10 cellular contexts compared by ENCODE assay signal in genomic region chr12:52945389-52946232, GRCh38. TPM values are rescaled to one million over a fixed set of nuclear protein-coding genes. Genes with fewer than 3 reads are reported as not detected.
DNase-seq lines count a peak whose midpoint lies in the region; ATAC-seq and TF ChIP-seq lines count a peak whose summit lies in the region.
"Had no signal": no experiment of that assay in that cellular context is flagged by ENCODE, and none has a peak within 500 bp of the region (broad histone marks: within the 10 kb centered on the region; RNA-seq: fewer than 3 reads in every experiment).

No MANE protein-coding gene starts in this region.

- ATAC-seq in CD4-positive, CD25-positive, alpha-beta regulatory T cell (ENCODE audit: low read depth in 2 of 2), result no peak

- DNase-seq in CD4-positive, CD25-positive, alpha-beta regulatory T cell, result no peak
- peak; percentile 90 for DNase-seq in NT2/D1 (ENCODE audit: low read depth, low spot score)
- DNase-seq in endodermal cell, result peak; percentile 99
- DNase-seq in mucosa of gallbladder (ENCODE audit: low spot score), result peak; percentile 88
- no peak for DNase-seq in CD1c-positive myeloid dendritic cell (ENCODE audit: extremely low spot score)
- DNase-seq in COLO829 (ENCODE audit: low spot score), result no peak
- no peak for DNase-seq in immature natural killer cell
- no peak for DNase-seq in DMS53 (lab: John Stamatoyannopoulos, UW)
- DNase-seq: NCI-H1417, ovary had no signal

- peak overlapping the region in 2 of 3 donors; percentile 9 to 65 for H3K27ac Mint-ChIP-seq in CD4-positive, CD25-positive, alpha-beta regulatory T cell
- H3K27ac Mint-ChIP-seq in endodermal cell (peak overlapping the region; percentile 100), immature natural killer cell (no peak overlapping the region)

- H3K36me3 ChIP-seq in CD4-positive, CD25-positive, alpha-beta regulatory T cell (ENCODE audit: control insufficient read depth, insufficient read depth, low read length), result no peaks in the 10 kb centered on the region
- H3K36me3 ChIP-seq in NT2/D1 (ENCODE audit: insufficient read depth, insufficient read length, low read length), result peaks cover 12% of the 10 kb centered on the region
- H3K36me3 ChIP-seq in endodermal cell (ENCODE audit: control insufficient read depth, insufficient read depth, low read length), result peaks cover 8% of the 10 kb centered on the region
- H3K36me3 ChIP-seq: ovary had no signal

- H3K4me3 Mint-ChIP-seq in CD4-positive, CD25-positive, alpha-beta regulatory T cell, result peak overlapping the region in 1 of 4 donors; percentile 43
- H3K4me3 Mint-ChIP-seq in endodermal cell, result peak overlapping the region; percentile 100
- H3K4me3 Mint-ChIP-seq in immature natural killer cell, result no peak overlapping the region

- TF ChIP-seq CTCF in endodermal cell (conservative IDR thresholded peaks at IDR 0.05), result no peak

- H3K27me3 ChIP-seq in CD4-positive, CD25-positive, alpha-beta regulatory T cell (ENCODE audit: control insufficient read depth, insufficient read depth, low read length), result no peaks in the 10 kb centered on the region
- H3K27me3 ChIP-seq in NT2/D1 (ENCODE audit: insufficient read depth, insufficient read length) (no peaks in the 10 kb centered on the region), endodermal cell (ENCODE audit: control insufficient read depth, insufficient read depth, low read length, poor library complexity, severe bottlenecking) (no peaks in the 10 kb centered on the region)
- H3K27me3 ChIP-seq: ovary had no signal

- no peaks in the 10 kb centered on the region for H3K36me3 Mint-ChIP-seq in CD4-positive, CD25-positive, alpha-beta regulatory T cell
- H3K36me3 Mint-ChIP-seq in endodermal cell (ENCODE audit: low read depth) (peaks cover 12% of the 10 kb centered on the region), immature natural killer cell (no peaks in the 10 kb centered on the region)

- H3K4me3 ChIP-seq in CD4-positive, CD25-positive, alpha-beta regulatory T cell (ENCODE audit: low read depth, low read length), result no peak overlapping the region
- peak overlapping the region; percentile 0 for H3K4me3 ChIP-seq in NT2/D1 (ENCODE audit: insufficient read length, low read depth)
- peak overlapping the region; percentile 58 for H3K4me3 ChIP-seq in endodermal cell (ENCODE audit: low read length)
- H3K4me3 ChIP-seq: ovary had no signal

- WGBS in endodermal cell (ENCODE audit: insufficient coverage in 1 of 2, insufficient read length in 1 of 2), 2 experiments, result 5 to 19% methylated on average over 4 to 13 of the region's 13 CpGs

- H3K27me3 Mint-ChIP-seq in CD4-positive, CD25-positive, alpha-beta regulatory T cell, result peaks cover 37% of the 10 kb centered on the region
- H3K27me3 Mint-ChIP-seq in endodermal cell (ENCODE audit: insufficient read depth) (no peaks in the 10 kb centered on the region), immature natural killer cell (ENCODE audit: low read depth in 3 of 3) (peaks cover 8 to 18% (median 16%) of the 10 kb centered on the region in 3 donors)

- H3K9me3 ChIP-seq in CD4-positive, CD25-positive, alpha-beta regulatory T cell (ENCODE audit: control insufficient read depth in 2 of 2, low read length in 2 of 2), result no peaks in the 10 kb centered on the region
- H3K9me3 ChIP-seq in NT2/D1 (ENCODE audit: insufficient read depth, low read length), result no peaks in the 10 kb centered on the region
- no peaks in the 10 kb centered on the region for H3K9me3 ChIP-seq in endodermal cell (ENCODE audit: control insufficient read depth, low read length)
- H3K9me3 ChIP-seq: ovary had no signal

- no peaks in the 10 kb centered on the region for H3K9me3 Mint-ChIP-seq in CD4-positive, CD25-positive, alpha-beta regulatory T cell
- H3K9me3 Mint-ChIP-seq in endodermal cell, result no peaks in the 10 kb centered on the region
- H3K9me3 Mint-ChIP-seq in immature natural killer cell, result no peaks in the 10 kb centered on the region

- peaks cover 8% of the 10 kb centered on the region for H3K4me1 ChIP-seq in CD4-positive, CD25-positive, alpha-beta regulatory T cell (ENCODE audit: control insufficient read depth, insufficient read depth, low read length, poor library complexity, severe bottlenecking)
- peaks cover 39% of the 10 kb centered on the region for H3K4me1 ChIP-seq in NT2/D1 (ENCODE audit: insufficient read depth, insufficient read length)
- peaks cover 29% of the 10 kb centered on the region for H3K4me1 ChIP-seq in endodermal cell (ENCODE audit: control insufficient read depth, insufficient read depth, low read length)

- H3K27ac ChIP-seq in CD4-positive, CD25-positive, alpha-beta regulatory T cell (ENCODE audit: insufficient read depth, low read length, poor library complexity, severe bottlenecking), result no peak overlapping the region
- H3K27ac ChIP-seq in endodermal cell (ENCODE audit: low read depth, low read length), result peak overlapping the region; percentile 86
- H3K27ac ChIP-seq: ovary had no signal

- H3K9ac ChIP-seq in NT2/D1 (ENCODE audit: insufficient read length, low read depth) (peak overlapping the region; percentile 76), endodermal cell (ENCODE audit: extremely low read depth, low read length, poor library complexity, severe bottlenecking) (peak overlapping the region; percentile 67)

- H3K4me1 Mint-ChIP-seq in CD4-positive, CD25-positive, alpha-beta regulatory T cell, result peaks cover 0 to 10% (median 9%) of the 10 kb centered on the region in 4 donors
- H3K4me1 Mint-ChIP-seq in endodermal cell, result peaks cover 72% of the 10 kb centered on the region
- H3K4me1 Mint-ChIP-seq in immature natural killer cell, result peaks cover 1 to 10% of the 10 kb centered on the region in 2 donors

RNA-seq across cellular contexts. Expression of gene KRT18, which starts 3.3 kb away (rescaled TPM):
- 2.4 TPM for total RNA-seq in CD4-positive, CD25-positive, alpha-beta regulatory T cell
- 10 to 100 TPM in 1 of 4 donors, 1 to 10 TPM in 3; 5.8 to 11.2 (median 6.8) TPM for polyA plus RNA-seq in CD4-positive, CD25-positive, alpha-beta regulatory T cell
- 1,000 to 10,000 TPM in 1 of 2 donors, 100 to 1,000 TPM in 1; 858 to 1,019 TPM for total RNA-seq in endodermal cell
- polyA plus RNA-seq in endodermal cell (2013, experiment 1 of 2), result 283 TPM
- polyA plus RNA-seq in endodermal cell (2013, experiment 2 of 2), result 352 TPM
- 564 TPM for total RNA-seq in mucosa of gallbladder
- polyA plus RNA-seq in immature natural killer cell, result under 1 TPM in 1 of 3 donors, not detected in 2; 0.60 TPM

RNA-seq across cellular contexts. Expression of gene KRT8, which starts 40.7 kb away (rescaled TPM):
- total RNA-seq in CD4-positive, CD25-positive, alpha-beta regulatory T cell, result not detected
- under 1 TPM in 2 of 4 donors, not detected in 2; 0.13 to 0.73 TPM for polyA plus RNA-seq in CD4-positive, CD25-positive, alpha-beta regulatory T cell
- total RNA-seq in endodermal cell, result 1,000 to 10,000 TPM; 1,663 to 1,920 TPM
- polyA plus RNA-seq in endodermal cell (2013, experiment 1 of 2), result 445 TPM
- 561 TPM for polyA plus RNA-seq in endodermal cell (2013, experiment 2 of 2)
- total RNA-seq in mucosa of gallbladder, result 1,446 TPM
- not detected for polyA plus RNA-seq in immature natural killer cell

Comparison
In these comparisons a context has a peak if more than half of its experiments do, and no peak if none do; other contexts are left out.
1. DNase-seq: peak in NT2/D1 (single experiment), endodermal cell (single experiment) and mucosa of gallbladder (single experiment); none in CD4-positive, CD25-positive, alpha-beta regulatory T cell (0 of 3), CD1c-positive myeloid dendritic cell (single experiment), COLO829 (single experiment), immature natural killer cell (0 of 3) and DMS53 (single experiment).
2. H3K27ac Mint-ChIP-seq: peak in CD4-positive, CD25-positive, alpha-beta regulatory T cell (2 of 3) and endodermal cell (single experiment); none in immature natural killer cell (0 of 6).
3. RNA of gene KRT18, which starts 3.3 kb away (total RNA-seq): 858 to 1,019 TPM in endodermal cell and 564 TPM in mucosa of gallbladder (single experiment); 2.4 TPM in CD4-positive, CD25-positive, alpha-beta regulatory T cell (single experiment); every median in the first group is over 100 times any median in the second.
4. RNA of gene KRT8, which starts 40.7 kb away (total RNA-seq): 1,663 to 1,920 TPM in endodermal cell and 1,446 TPM in mucosa of gallbladder (single experiment); not detected in CD4-positive, CD25-positive, alpha-beta regulatory T cell (single experiment); every median in the first group is over 1,000 times any median in the second.